In genomic region chr18:72866572-72866900, GRCh38 we compare ENCODE assay signal across 15 cellular contexts. TPM values are rescaled to one million over a fixed set of nuclear protein-coding genes. Genes with fewer than 3 reads are reported as not detected.
DNase-seq lines count a peak whose midpoint lies in the region; ATAC-seq and TF ChIP-seq lines count a peak whose summit lies in the region.
"Had no signal": no experiment of that assay in that cellular context is flagged by ENCODE, and none has a peak within 500 bp of the region (broad histone marks: within the 10 kb centered on the region; RNA-seq: fewer than 3 reads in every experiment).

No MANE protein-coding gene starts in this region.

- ATAC-seq in GM19467 (IDR thresholded peaks at IDR 0.05; ENCODE audit: unreplicated experiment) = no peak

- H3K4me3 Mint-ChIP-seq in chondrocyte (ENCODE audit: unreplicated experiment) (no peak overlapping the region), nephron (peak overlapping the region; percentile 69 to 91 (median 73))

- POLR2A ChIA-PET in BJ (lab: Charles Lee) = no interaction called here

- DNase-seq in BJ (ENCODE audit: low read depth) = no peak
- DNase-seq in chondrocyte (ENCODE audit: low spot score) = no peak
- no peak for DNase-seq in inferior parietal cortex (ENCODE audit: extremely low spot score)
- DNase-seq in NCI-H82 treated with DMSO at 0.1 percent for 48 hours (lab: John Stamatoyannopoulos, UW; ENCODE audit: unreplicated experiment) = no peak
- no peak for DNase-seq in tibial artery
- DNase-seq: foreskin melanocyte; KBM-7; NCI-H524 treated with DMSO at 0.1 percent for 48 hours; stimulated activated CD4-positive, alpha-beta T cell treated with anti-CD3 and anti-CD28 coated beads, Interleukin-2, amount 100 ng/mL, for 24 hours had no signal

- peaks cover 54% of the 10 kb centered on the region for H3K27me3 Mint-ChIP-seq in chondrocyte (ENCODE audit: low read depth)
- peaks cover 95% of the 10 kb centered on the region for H3K27me3 Mint-ChIP-seq in nephron (ENCODE audit: low read depth)

- H3K9me3 ChIP-seq in HUES48 (ENCODE audit: control insufficient read depth, insufficient read depth, low read length) (no peaks in the 10 kb centered on the region), tibial artery (no peaks in the 10 kb centered on the region)
- H3K9me3 ChIP-seq: thoracic aorta had no signal

- CTCF ChIA-PET in BJ (lab: Yijun Ruan, JAX) = interaction anchor here (0.6 kb wide), 1 partner anchor 1798 kb away, joined by 3 read pairs; no protein-coding TSS in a partner anchor

- H3K4me1 ChIP-seq in HUES48 (ENCODE audit: control insufficient read depth, insufficient read depth, low read length) (peaks cover 31% of the 10 kb centered on the region), tibial artery (peaks cover 0 to 29% (median 17%) of the 10 kb centered on the region in 4 donors)

- H3K4me3 ChIP-seq in BJ (ENCODE audit: low read depth, low read length) = peak overlapping the region; percentile 45
- H3K4me3 ChIP-seq in HUES48 (ENCODE audit: low read depth, low read length) = peak overlapping the region; percentile 84
- no peak overlapping the region for H3K4me3 ChIP-seq in tibial artery
- H3K4me3 ChIP-seq: thoracic aorta had no signal

- H3K9ac ChIP-seq in HUES48 (ENCODE audit: low read depth, low read length) = no peak overlapping the region

- H3K36me3 Mint-ChIP-seq in chondrocyte (ENCODE audit: low read depth) (no peaks in the 10 kb centered on the region), nephron (ENCODE audit: low read depth) (peaks cover 5% of the 10 kb centered on the region)

- H3K27ac ChIP-seq in HUES48 (ENCODE audit: low read depth, low read length) (no peak overlapping the region), tibial artery (no peak overlapping the region)
- H3K27ac ChIP-seq: thoracic aorta had no signal

- no peaks in the 10 kb centered on the region for H3K9me3 Mint-ChIP-seq in chondrocyte (ENCODE audit: low read depth)
- H3K9me3 Mint-ChIP-seq in nephron = no peaks in the 10 kb centered on the region

- H3K36me3 ChIP-seq in BJ (ENCODE audit: control insufficient read depth, insufficient read depth, low read length) (no peaks in the 10 kb centered on the region), HUES48 (ENCODE audit: control insufficient read depth, insufficient read depth, low read length) (peaks cover 14% of the 10 kb centered on the region), tibial artery (no peaks in the 10 kb centered on the region)
- H3K36me3 ChIP-seq: thoracic aorta had no signal

- intact Hi-C loops in tibial artery (cut with DNase I; ENCODE audit: low total_unique reads) = loop anchor here (10.0 kb wide), 1 partner anchor 58 kb away; no protein-coding TSS in a partner anchor

- H3K27ac Mint-ChIP-seq in chondrocyte (ENCODE audit: unreplicated experiment) (peak overlapping the region; percentile 42), nephron (no peak overlapping the region)

- peaks cover 4% of the 10 kb centered on the region; the same call in 1 of the 2 replicates for H3K27me3 ChIP-seq in BJ (ENCODE audit: control insufficient read depth, insufficient read depth, low read length)
- H3K27me3 ChIP-seq in HUES48 (ENCODE audit: control insufficient read depth, insufficient read depth, low read length) = peaks cover 51% of the 10 kb centered on the region
- peaks cover 0 to 33% of the 10 kb centered on the region in 2 donors for H3K27me3 ChIP-seq in tibial artery

- no peak for TF ChIP-seq CTCF in BJ (IDR thresholded peaks at IDR 0.05; ENCODE audit: insufficient read depth, low read depth, low read length)
- TF ChIP-seq CTCF in chondrocyte (IDR thresholded peaks at IDR 0.05) = no peak
- TF ChIP-seq CTCF in nephron (IDR thresholded peaks at IDR 0.05; ENCODE audit: unreplicated experiment in 3 of 3) = no peak
- TF ChIP-seq CTCF in tibial artery (IDR thresholded peaks at IDR 0.05) = no peak

- H3K4me1 Mint-ChIP-seq in chondrocyte (ENCODE audit: low read depth) (peaks cover 13% of the 10 kb centered on the region), nephron (no peaks in the 10 kb centered on the region)

RNA-seq across cellular contexts. Expression of gene NETO1, which starts 1.3 kb away (rescaled TPM):
- 1.4 and 2.7 TPM in 2 replicates for polyA plus RNA-seq in BJ (2011; rRNA removed)
- polyA minus RNA-seq in BJ (2011; rRNA and poly(A)+ RNA removed) = 1.7 and 2.4 TPM in 2 replicates
- total RNA-seq in chondrocyte = not detected in 3 replicates
- total RNA-seq: bronchial epithelial cell, myocyte had no signal

Comparison
In these comparisons a context has a peak if more than half of its experiments do, and no peak if none do; other contexts are left out.
1. H3K4me3 ChIP-seq: peak in BJ (single experiment) and HUES48 (single experiment); none in tibial artery (0 of 2).